27 cellular contexts compared by ENCODE assay signal in genomic region chr9:112103405-112103804, GRCh38.
"Had no signal": no experiment of that assay in that cellular context is flagged by ENCODE, and none has a peak within 500 bp of the region (broad histone marks: within the 10 kb centered on the region; RNA-seq: fewer than 3 reads in every experiment).

No MANE protein-coding gene starts in this region.

- ATAC-seq: activated CD8-positive, alpha-beta memory T cell treated with anti-CD3 and anti-CD28 coated beads, Interleukin-2, amount 10 ng/mL, durations not matched to agents 7 days and 5 days; activated naive CD4-positive, alpha-beta T cell treated with anti-CD3 and anti-CD28 coated beads, Interleukin-2, amount 50 U/mL, for 72 hours; activated naive CD8-positive, alpha-beta T cell treated with anti-CD3 and anti-CD28 coated beads, Interleukin-2, amount 50 U/mL, for 24 hours; body of pancreas; Right ventricle myocardium inferior; SK-N-SH treated with all-trans-retinoic acid at 6 μM for 48 hours; T-cell had no signal

- H3K9me3 Mint-ChIP-seq: activated naive CD4-positive, alpha-beta T cell treated with anti-CD3 and anti-CD28 coated beads, Interleukin-2, amount 50 U/mL, for 72 hours; activated naive CD8-positive, alpha-beta T cell treated with anti-CD3 and anti-CD28 coated beads, Interleukin-2, amount 50 U/mL, for 24 hours; activated T-cell treated with anti-CD3 and anti-CD28 coated beads, Interleukin-2, amount 50 U/mL, for 24 hours; activated T-helper 1 cell treated with anti-CD3 and anti-CD28 coated beads, Interleukin-12 subunit alpha, Interleukin-12 subunit beta, Interleukin-2, Interleukin-4 antibody, amounts not matched to agents 30 ng/mL and 10 ng/mL and 1 ng/mL, durations not matched to agents 14 hours and 24 hours and 36 hours; T-cell had no signal

- DNase-seq: activated CD4-positive, alpha-beta T cell treated with anti-CD3 and anti-CD28 coated beads for 4 hours; activated CD8-positive, alpha-beta memory T cell treated with anti-CD3 and anti-CD28 coated beads, Interleukin-2, amount 10 ng/mL, durations not matched to agents 7 days and 5 days; activated effector memory CD4-positive, alpha-beta T cell treated with anti-CD3 and anti-CD28 coated beads, Interleukin-2, amount 50 U/mL, for 16 hours; activated naive CD4-positive, alpha-beta T cell treated with Interleukin-2 at 50 U/mL for 16 hours; activated naive CD8-positive, alpha-beta T cell treated with anti-CD3 and anti-CD28 coated beads, Interleukin-2, amount 50 U/mL, for 24 hours; activated T-cell treated with anti-CD3 and anti-CD28 coated beads, Interleukin-2, amount 50 U/mL, for 24 hours; amniotic stem cell; body of pancreas; MM.1S; NCI-H1105; NCI-H1436; NCI-H1694 treated with DMSO at 0.1 percent for 48 hours; NCI-H2029 treated with DMSO at 0.1 percent for 48 hours; NCI-H345; NCI-H510A; NCI-H526 treated with DMSO at 0.1 percent for 48 hours; NCI-H82; RPMI8226; T-cell; T-helper 2 cell; T1000 had no signal

- H3K36me3 Mint-ChIP-seq: activated naive CD4-positive, alpha-beta T cell treated with anti-CD3 and anti-CD28 coated beads, Interleukin-2, amount 50 U/mL, for 72 hours had no signal

- H3K27ac Mint-ChIP-seq: activated CD8-positive, alpha-beta memory T cell treated with anti-CD3 and anti-CD28 coated beads, Interleukin-2, amount 10 ng/mL, durations not matched to agents 7 days and 5 days; activated naive CD4-positive, alpha-beta T cell treated with anti-CD3 and anti-CD28 coated beads, Interleukin-2, amount 50 U/mL, for 72 hours; activated naive CD8-positive, alpha-beta T cell treated with anti-CD3 and anti-CD28 coated beads, Interleukin-2, amount 50 U/mL, for 24 hours; activated T-cell treated with anti-CD3 and anti-CD28 coated beads, Interleukin-2, amount 50 U/mL, for 24 hours; activated T-helper 1 cell treated with anti-CD3 and anti-CD28 coated beads, Interleukin-12 subunit alpha, Interleukin-12 subunit beta, Interleukin-2, Interleukin-4 antibody, amounts not matched to agents 30 ng/mL and 10 ng/mL and 1 ng/mL, durations not matched to agents 14 hours and 24 hours and 36 hours; T-cell had no signal

- H3K27me3 Mint-ChIP-seq: activated CD8-positive, alpha-beta memory T cell treated with anti-CD3 and anti-CD28 coated beads, Interleukin-2, amount 10 ng/mL, durations not matched to agents 7 days and 5 days; activated naive CD8-positive, alpha-beta T cell treated with anti-CD3 and anti-CD28 coated beads, Interleukin-2, amount 50 U/mL, for 24 hours; activated T-cell treated with anti-CD3 and anti-CD28 coated beads, Interleukin-2, amount 50 U/mL, for 24 hours; T-cell had no signal

- H3K27ac ChIP-seq: ascending aorta, body of pancreas, SJSA1 had no signal

- H3K4me1 ChIP-seq: ascending aorta, body of pancreas, SJSA1 had no signal

- H3K4me3 ChIP-seq: ascending aorta, body of pancreas, SJSA1 had no signal

- H3K4me3 Mint-ChIP-seq: activated CD8-positive, alpha-beta memory T cell treated with anti-CD3 and anti-CD28 coated beads, Interleukin-2, amount 10 ng/mL, durations not matched to agents 7 days and 5 days; activated naive CD8-positive, alpha-beta T cell treated with anti-CD3 and anti-CD28 coated beads, Interleukin-2, amount 50 U/mL, for 24 hours; activated T-cell treated with anti-CD3 and anti-CD28 coated beads, Interleukin-2, amount 50 U/mL, for 24 hours; activated T-helper 1 cell treated with anti-CD3 and anti-CD28 coated beads, Interleukin-12 subunit alpha, Interleukin-12 subunit beta, Interleukin-2, Interleukin-4 antibody, amounts not matched to agents 30 ng/mL and 10 ng/mL and 1 ng/mL, durations not matched to agents 14 hours and 24 hours and 36 hours; T-cell had no signal

- H3K27me3 ChIP-seq: ascending aorta, body of pancreas, SJSA1 had no signal

- H3K9me3 ChIP-seq: ascending aorta, body of pancreas, SJSA1 had no signal
